ENCODE assay signal across 9 cellular contexts in genomic region chr2:161273038-161273760, GRCh38. TPM values are rescaled to one million over a fixed set of nuclear protein-coding genes. Genes with fewer than 3 reads are reported as not detected.
DNase-seq lines count a peak whose midpoint lies in the region; TF ChIP-seq lines count a peak whose summit lies in the region.
"Had no signal": no experiment of that assay in that cellular context is flagged by ENCODE, and none has a peak within 500 bp of the region (broad histone marks: within the 10 kb centered on the region; RNA-seq: fewer than 3 reads in every experiment).

No MANE protein-coding gene starts in this region.

- H3K79me2 ChIP-seq in Loucy (ENCODE audit: insufficient read depth, low read length) (no peaks in the 10 kb centered on the region), neural progenitor cell (ENCODE audit: low read depth) (no peaks in the 10 kb centered on the region)

- CTCF ChIA-PET in A673 (lab: Charles Lee): interaction anchor here (1.2 kb wide), 1 partner anchor 50 kb away, joined by 3 read pairs; no protein-coding TSS in a partner anchor

- H3K4me1 Mint-ChIP-seq in endothelial cell (ENCODE audit: unreplicated experiment) (no peaks in the 10 kb centered on the region), neural progenitor cell (no peaks in the 10 kb centered on the region)

- no peak overlapping the region for H3K9ac ChIP-seq in Loucy (ENCODE audit: low read depth, low read length, poor library complexity, severe bottlenecking)
- no peak overlapping the region for H3K9ac ChIP-seq in neural progenitor cell

- intact Hi-C loops in A673 (cut with micrococcal nuclease; ENCODE audit: unreplicated experiment): loop anchor here (1.0 to 10.0 kb wide), 2 partner anchors 50 to 208 kb away; no protein-coding TSS in a partner anchor

- H3K36me3 Mint-ChIP-seq in endothelial cell (ENCODE audit: low read depth, unreplicated experiment) (no peaks in the 10 kb centered on the region), neural progenitor cell (no peaks in the 10 kb centered on the region)
- H3K36me3 Mint-ChIP-seq: natural killer cell treated with Interleukin-12 subunit alpha and Interleukin-12 subunit beta and Interleukin-15 and Interleukin-18, amount 100 ng/mL, for 72 hours had no signal

- no peak overlapping the region for H3K27ac Mint-ChIP-seq in endothelial cell (ENCODE audit: unreplicated experiment)
- no peak overlapping the region for H3K27ac Mint-ChIP-seq in neural progenitor cell

- H3K27me3 ChIP-seq in A673 (replicated peaks; ENCODE audit: insufficient read depth, low read depth, low read length, poor library complexity) (no peaks in the 10 kb centered on the region), H7 (ENCODE audit: control insufficient read depth, insufficient read depth, low read length) (no peaks in the 10 kb centered on the region), Loucy (ENCODE audit: insufficient read depth, low read length, poor library complexity, severe bottlenecking) (no peaks in the 10 kb centered on the region), neural progenitor cell (no peaks in the 10 kb centered on the region)

- no peaks in the 10 kb centered on the region for H3K9me3 Mint-ChIP-seq in endothelial cell (ENCODE audit: unreplicated experiment)
- no peaks in the 10 kb centered on the region for H3K9me3 Mint-ChIP-seq in neural progenitor cell
- H3K9me3 Mint-ChIP-seq: natural killer cell treated with Interleukin-12 subunit alpha and Interleukin-12 subunit beta and Interleukin-15 and Interleukin-18, amount 100 ng/mL, for 72 hours had no signal

- H3K36me3 ChIP-seq in A673 (ENCODE audit: insufficient read depth, low read length, poor library complexity, severe bottlenecking): no peaks in the 10 kb centered on the region
- no peaks in the 10 kb centered on the region for H3K36me3 ChIP-seq in H7 (replicated peaks; ENCODE audit: control insufficient read depth, insufficient read depth, low read length)
- H3K36me3 ChIP-seq in Loucy (ENCODE audit: insufficient read depth, low read length): no peaks in the 10 kb centered on the region
- no peaks in the 10 kb centered on the region for H3K36me3 ChIP-seq in neural progenitor cell

- H3K4me1 ChIP-seq in A673 (ENCODE audit: insufficient read depth, low read length, poor library complexity, severe bottlenecking) (no peaks in the 10 kb centered on the region), Loucy (ENCODE audit: insufficient read depth, low read length, poor library complexity, severe bottlenecking) (no peaks in the 10 kb centered on the region), neural progenitor cell (no peaks in the 10 kb centered on the region)

- no peaks in the 10 kb centered on the region for H3K9me2 ChIP-seq in Loucy (replicated peaks; ENCODE audit: low read depth, low read length)

- peak overlapping the region; percentile 83 for H2AFZ ChIP-seq in Loucy (ENCODE audit: low read length)
- no peak overlapping the region for H2AFZ ChIP-seq in neural progenitor cell (replicated peaks)

- H3K4me2 ChIP-seq in Loucy (ENCODE audit: low read depth, low read length, poor library complexity, severe bottlenecking) (peak overlapping the region; percentile 54), neural progenitor cell (no peak overlapping the region)

- H3F3A ChIP-seq in Loucy (ENCODE audit: low read depth) (no peaks in the 10 kb centered on the region), neural progenitor cell (ENCODE audit: low read depth) (no peaks in the 10 kb centered on the region)

- BruUV-seq in A673 (replicated peaks; lab: Mats Ljungman, UMichigan): no TSS peak

- H3K4me3 Mint-ChIP-seq in endothelial cell (ENCODE audit: unreplicated experiment) (no peak overlapping the region), neural progenitor cell (no peak overlapping the region)
- H3K4me3 Mint-ChIP-seq: natural killer cell treated with Interleukin-12 subunit alpha and Interleukin-12 subunit beta and Interleukin-15 and Interleukin-18, amount 100 ng/mL, for 72 hours had no signal

- in situ Hi-C loops in G401 (cut with HindIII; ENCODE audit: low sequenced_read_pairs): no loop called here

- DNase-seq in A673 (ENCODE audit: low spot score): peak; percentile 75
- peak; percentile 74 for DNase-seq in G401 (ENCODE audit: low spot score)
- DNase-seq in H7: peak; percentile 14
- peak; percentile 0 to 11 for DNase-seq in SHP77 (lab: John Stamatoyannopoulos, UW)
- peak; percentile 39 for DNase-seq in endothelial cell (ENCODE audit: low spot score)
- peak; percentile 83 for DNase-seq in neural progenitor cell (ENCODE audit: low spot score)
- DNase-seq in ureter (ENCODE audit: low spot score): no peak

- H3K4me3 ChIP-seq in A673 (ENCODE audit: low read depth, low read length, poor library complexity, severe bottlenecking) (no peak overlapping the region), H7 (ENCODE audit: insufficient read depth, low read depth, low read length) (no peak overlapping the region), Loucy (ENCODE audit: low read length, poor library complexity, severe bottlenecking) (peak overlapping the region; percentile 43), neural progenitor cell (no peak overlapping the region)

- no peaks in the 10 kb centered on the region for H4K20me1 ChIP-seq in Loucy (ENCODE audit: insufficient read depth, low read length, poor library complexity, severe bottlenecking)
- no peaks in the 10 kb centered on the region for H4K20me1 ChIP-seq in neural progenitor cell (ENCODE audit: low read depth)

- H3K9me3 ChIP-seq in A673 (ENCODE audit: low read depth, low read length, poor library complexity, severe bottlenecking) (no peaks in the 10 kb centered on the region), Loucy (ENCODE audit: insufficient read depth, low read depth, low read length) (no peaks in the 10 kb centered on the region), neural progenitor cell (ENCODE audit: low read depth) (no peaks in the 10 kb centered on the region)

- POLR2A ChIA-PET in A673 (lab: Charles Lee; ENCODE audit: low non-redundant PET): interaction anchor here (0.6 kb wide), 1 partner anchor 228 kb away, joined by 3 read pairs; no protein-coding TSS in a partner anchor

- H3K27ac ChIP-seq in A673 (ENCODE audit: low read depth, low read length, poor library complexity, severe bottlenecking) (no peak overlapping the region), neural progenitor cell (no peak overlapping the region)

- TF ChIP-seq CTCF in A673 (conservative IDR thresholded peaks at IDR 0.05; ENCODE audit: low read depth, low read length) (peak; percentile 73), Loucy (conservative IDR thresholded peaks at IDR 0.05; ENCODE audit: low read length) (peak; percentile 87), endothelial cell (IDR thresholded peaks at IDR 0.05; ENCODE audit: unreplicated experiment) (peak; percentile 83), neural progenitor cell (IDR thresholded peaks at IDR 0.05) (peak; percentile 89)

- H3K27me3 Mint-ChIP-seq in endothelial cell (ENCODE audit: unreplicated experiment): no peaks in the 10 kb centered on the region
- peaks cover 2% of the 10 kb centered on the region for H3K27me3 Mint-ChIP-seq in neural progenitor cell (ENCODE audit: insufficient read depth, low read depth)

RNA-seq across cellular contexts. Expression of gene PSMD14, which starts 35.0 kb away (rescaled TPM):
- 197 and 205 TPM in 2 replicates for total RNA-seq in A673 (2021)
- total RNA-seq in G401 (2014; rRNA removed; shearing (Covaris generic)): 150 and 261 TPM in 2 replicates
- total RNA-seq in H7 (2014; rRNA removed; shearing (Covaris generic)): 104 and 106 TPM in 2 replicates
- total RNA-seq in endothelial cell (ENCODE audit: unreplicated experiment): 52.6 TPM
- 117 and 152 TPM in 2 replicates for total RNA-seq in neural progenitor cell (ENCODE audit: low replicate concordance)
- 43.3 TPM for total RNA-seq in ureter
